Comparison of ENCODE assay signal across 10 cellular contexts in genomic region chr14:62691613-62692489, GRCh38.
A peak's percentile ranks its signal among the peaks of the same experiment; 100 is the strongest.
DNase-seq lines count a peak whose midpoint lies in the region; ATAC-seq, FAIRE-seq and TF ChIP-seq lines count a peak whose summit lies in the region.
"Had no signal": no experiment of that assay in that cellular context is flagged by ENCODE, and none has a peak within 500 bp of the region (broad histone marks: within the 10 kb centered on the region; RNA-seq: fewer than 3 reads in every experiment).

No MANE protein-coding gene starts in this region.

- TF ChIP-seq CTCF in esophagus muscularis mucosa (IDR thresholded peaks at IDR 0.05), result no peak

- peak; percentile 97 for FAIRE-seq in H54 (lab: Jason Lieb, UNC)

- peaks cover 7% of the 10 kb centered on the region for H3K9me3 Mint-ChIP-seq in activated naive CD8-positive, alpha-beta T cell treated with anti-CD3 and anti-CD28 coated beads for 36 hours

- H3K4me3 Mint-ChIP-seq in activated naive CD8-positive, alpha-beta T cell treated with anti-CD3 and anti-CD28 coated beads for 36 hours, result no peak overlapping the region
- H3K4me3 Mint-ChIP-seq: T-helper 1 cell treated with Interleukin-12 subunit alpha and Interleukin-12 subunit beta and Interleukin-4 antibody, amounts not matched to agents 30 μg/mL and 1 μg/mL, for 36 hours had no signal

- H3K27ac ChIP-seq in esophagus muscularis mucosa (replicated peaks in 1 of 4), result peak overlapping the region; percentile 28 to 71 (median 54)
- H3K27ac ChIP-seq: testis had no signal

- DNase-seq in H54 (ENCODE audit: insufficient read length, low spot score), result peak; percentile 24
- peak; percentile 86 for DNase-seq in NCI-H345 (lab: John Stamatoyannopoulos, UW)
- DNase-seq in esophagus muscularis mucosa (ENCODE audit: extremely low spot score), result no peak
- DNase-seq in sciatic nerve (ENCODE audit: low spot score), result no peak
- DNase-seq in germinal center (ENCODE audit: low spot score), result no peak
- DNase-seq in activated naive CD8-positive, alpha-beta T cell treated with anti-CD3 and anti-CD28 coated beads for 36 hours, result no peak
- DNase-seq in foreskin melanocyte, result no peak
- DNase-seq: testis had no signal

- ATAC-seq in sciatic nerve, result peak; percentile 86
- no peak for ATAC-seq in HG02763 (IDR thresholded peaks at IDR 0.05; ENCODE audit: unreplicated experiment)

- H3K9me3 ChIP-seq in esophagus muscularis mucosa, result no peaks in the 10 kb centered on the region
- H3K9me3 ChIP-seq: testis had no signal

- no peak for TF ChIP-seq EP300 in esophagus muscularis mucosa (IDR thresholded peaks at IDR 0.05)

- H3K27me3 ChIP-seq in esophagus muscularis mucosa, result no peaks in the 10 kb centered on the region
- H3K27me3 ChIP-seq: testis had no signal

- H3K4me1 ChIP-seq in esophagus muscularis mucosa, result peaks cover 0 to 18% (median 1%) of the 10 kb centered on the region in 4 donors
- H3K4me1 ChIP-seq: testis had no signal

- H3K27ac Mint-ChIP-seq in activated naive CD8-positive, alpha-beta T cell treated with anti-CD3 and anti-CD28 coated beads for 36 hours, result no peak overlapping the region
- H3K27ac Mint-ChIP-seq: T-helper 1 cell treated with Interleukin-12 subunit alpha and Interleukin-12 subunit beta and Interleukin-4 antibody, amounts not matched to agents 30 μg/mL and 1 μg/mL, for 36 hours had no signal

- no peaks in the 10 kb centered on the region for H3K36me3 Mint-ChIP-seq in activated naive CD8-positive, alpha-beta T cell treated with anti-CD3 and anti-CD28 coated beads for 36 hours

- WGBS in esophagus muscularis mucosa, result 74% methylated on average over 4 of the region's 4 CpGs

- TF ChIP-seq POLR2A in H54 (IDR thresholded peaks at IDR 0.05; ENCODE audit: low read depth, low read length) (no peak), esophagus muscularis mucosa (IDR thresholded peaks at IDR 0.05; ENCODE audit: low read depth) (no peak)

- H3K4me1 Mint-ChIP-seq in activated naive CD8-positive, alpha-beta T cell treated with anti-CD3 and anti-CD28 coated beads for 36 hours, result no peaks in the 10 kb centered on the region

- no peaks in the 10 kb centered on the region for H3K36me3 ChIP-seq in esophagus muscularis mucosa

- no peaks in the 10 kb centered on the region for H3K27me3 Mint-ChIP-seq in activated naive CD8-positive, alpha-beta T cell treated with anti-CD3 and anti-CD28 coated beads for 36 hours

- no peak overlapping the region for H3K4me3 ChIP-seq in esophagus muscularis mucosa
- H3K4me3 ChIP-seq: testis had no signal

- intact Hi-C loops in esophagus muscularis mucosa (cut with DNase I) (no loop called here), sciatic nerve (cut with DNase I) (no loop called here)

Comparison
In these comparisons a context has a peak if more than half of its experiments do, and no peak if none do; other contexts are left out.
1. DNase-seq: peak in H54 (single experiment) and NCI-H345 (single experiment); none in esophagus muscularis mucosa (single experiment), sciatic nerve (single experiment), germinal center (single experiment), activated naive CD8-positive, alpha-beta T cell treated with anti-CD3 and anti-CD28 coated beads for 36 hours (single experiment) and foreskin melanocyte (single experiment).